In the genomic region with DNA sequence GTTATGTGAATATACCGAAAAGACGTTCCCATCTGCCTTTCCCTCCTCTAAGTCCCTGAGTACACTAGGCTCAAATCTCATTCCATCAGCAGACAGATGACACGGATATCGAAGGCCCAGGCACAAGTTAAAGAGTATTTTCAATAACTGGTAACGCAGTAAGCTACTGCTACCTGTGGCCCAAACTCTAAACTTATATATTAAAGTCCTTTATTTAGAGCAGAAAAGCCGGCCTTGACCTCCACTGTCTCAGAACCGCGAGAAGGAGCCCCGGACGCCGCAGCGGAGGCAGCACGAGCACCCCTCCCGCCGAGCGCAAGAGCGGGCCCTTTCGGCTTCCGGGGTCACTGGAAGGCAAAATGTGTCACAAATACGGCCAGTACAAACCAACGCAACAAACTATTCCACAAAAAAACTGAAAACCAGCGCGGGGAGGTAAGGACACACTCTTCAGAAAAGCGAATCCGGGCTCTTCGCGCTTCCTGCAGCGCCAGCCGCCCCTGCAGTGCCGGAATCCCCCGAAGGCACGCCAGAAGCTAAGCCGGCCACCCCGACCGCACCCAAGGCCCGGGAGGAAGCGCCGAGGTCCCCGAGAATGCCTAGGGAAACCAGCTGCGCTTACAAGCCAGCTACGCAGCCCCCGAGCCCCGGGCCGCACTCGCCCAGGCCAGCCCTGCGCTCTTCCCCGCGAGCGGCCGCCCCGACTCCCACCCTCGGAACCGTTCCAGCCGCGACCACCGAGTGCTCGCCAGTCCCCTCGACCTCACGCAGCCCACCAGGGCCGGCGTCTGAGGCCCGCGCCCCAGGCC, we compare ENCODE assay signal across 1 cellular context.
TF ChIP-seq lines count a peak whose summit lies in the region.

No MANE protein-coding gene starts in this region.

TF ChIP-seq in HepG2, 621 proteins besides CTCF, POLR2A, EP300 and RAD21 (continued from another document and continues in another):
- TF ChIP-seq, protein P1, sequence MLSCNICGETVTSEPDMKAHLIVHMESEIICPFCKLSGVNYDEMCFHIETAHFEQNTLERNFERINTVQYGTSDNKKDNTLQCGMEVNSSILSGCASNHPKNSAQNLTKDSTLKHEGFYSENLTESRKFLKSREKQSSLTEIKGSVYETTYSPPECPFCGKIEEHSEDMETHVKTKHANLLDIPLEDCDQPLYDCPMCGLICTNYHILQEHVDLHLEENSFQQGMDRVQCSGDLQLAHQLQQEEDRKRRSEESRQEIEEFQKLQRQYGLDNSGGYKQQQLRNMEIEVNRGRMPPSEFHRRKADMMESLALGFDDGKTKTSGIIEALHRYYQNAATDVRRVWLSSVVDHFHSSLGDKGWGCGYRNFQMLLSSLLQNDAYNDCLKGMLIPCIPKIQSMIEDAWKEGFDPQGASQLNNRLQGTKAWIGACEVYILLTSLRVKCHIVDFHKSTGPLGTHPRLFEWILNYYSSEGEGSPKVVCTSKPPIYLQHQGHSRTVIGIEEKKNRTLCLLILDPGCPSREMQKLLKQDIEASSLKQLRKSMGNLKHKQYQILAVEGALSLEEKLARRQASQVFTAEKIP (CRISPR knock-in tag; IDR thresholded peaks at IDR 0.05; ENCODE audit: borderline replicate concordance), result no peak
- TF ChIP-seq ZNF24 (IDR thresholded peaks at IDR 0.05) (no peak), ZKSCAN5 (CRISPR knock-in tag; IDR thresholded peaks at IDR 0.05) (0 out of 2 replicates have a peak, but pooled peaks have one; percentile 32), NAIF1 (CRISPR knock-in tag; IDR thresholded peaks at IDR 0.05; ENCODE audit: borderline replicate concordance) (0 out of 2 replicates have a peak, but pooled peaks have one; percentile 47), GLI4 (CRISPR knock-in tag; IDR thresholded peaks at IDR 0.05; ENCODE audit: borderline replicate concordance) (0 out of 2 replicates have a peak, but pooled peaks have one; percentile 78), TP53 (CRISPR knock-in tag; conservative IDR thresholded peaks at IDR 0.05) (no peak; the same call in 1 of the 2 replicates), ZNF781 (CRISPR knock-in tag; IDR thresholded peaks at IDR 0.05; ENCODE audit: borderline replicate concordance, not compliant biosample characterization) (peak; percentile 16), ZNF615 (CRISPR knock-in tag; IDR thresholded peaks at IDR 0.05; ENCODE audit: borderline replicate concordance) (peak; percentile 78; the same call in 1 of the 2 replicates), KLF13 (CRISPR knock-in tag; IDR thresholded peaks at IDR 0.05) (no peak), CBFB (CRISPR knock-in tag; IDR thresholded peaks at IDR 0.05) (no peak), SIN3A (IDR thresholded peaks at IDR 0.05; ENCODE audit: borderline replicate concordance, low read depth, low read length) (peak; percentile 69; the same call in 1 of the 2 replicates), ZNF605 (CRISPR knock-in tag; IDR thresholded peaks at IDR 0.05) (peak; percentile 20; the same call in 1 of the 2 replicates), ZNF343 (CRISPR knock-in tag; IDR thresholded peaks at IDR 0.05) (peak; percentile 84; the same call in 1 of the 2 replicates), ZEB1 (IDR thresholded peaks at IDR 0.05; ENCODE audit: insufficient replicate concordance, low read depth) (no peak), SYNCRIP (IDR thresholded peaks at IDR 0.05; ENCODE audit: insufficient read depth, low read depth, low read length) (no peak), FOXO1 (CRISPR knock-in tag; IDR thresholded peaks at IDR 0.05) (no peak), CEBPB (IDR thresholded peaks at IDR 0.05; ENCODE audit: borderline replicate concordance, low read depth, low read length) (no peak), ELF3 (CRISPR knock-in tag; IDR thresholded peaks at IDR 0.05) (0 out of 2 replicates have a peak, but pooled peaks have one; percentile 9), ZNF383 (CRISPR knock-in tag; IDR thresholded peaks at IDR 0.05; ENCODE audit: borderline replicate concordance) (no peak), TAF15 (IDR thresholded peaks at IDR 0.05; ENCODE audit: low read depth, low read length, poor library complexity, severe bottlenecking) (peak; percentile 1), HNRNPLL (IDR thresholded peaks at IDR 0.05; ENCODE audit: low read depth, low read length, poor library complexity, severe bottlenecking) (no peak), ZNF792 (CRISPR knock-in tag; IDR thresholded peaks at IDR 0.05) (0 out of 2 replicates have a peak, but pooled peaks have one; percentile 15), ZBTB7B (CRISPR knock-in tag; IDR thresholded peaks at IDR 0.05) (peak; percentile 24; the same call in 1 of the 2 replicates), MTA3 (CRISPR knock-in tag; IDR thresholded peaks at IDR 0.05) (no peak), NPAS2 (CRISPR knock-in tag; IDR thresholded peaks at IDR 0.05; ENCODE audit: borderline replicate concordance) (no peak), ZNF235 (CRISPR knock-in tag; IDR thresholded peaks at IDR 0.05; ENCODE audit: borderline replicate concordance) (peak; percentile 12; the same call in 1 of the 2 replicates), KDM4B (CRISPR knock-in tag; IDR thresholded peaks at IDR 0.05) (peak; percentile 41; the same call in 1 of the 2 replicates), HES4 (CRISPR knock-in tag; IDR thresholded peaks at IDR 0.05; ENCODE audit: borderline replicate concordance) (peak; percentile 88), ELF1 (CRISPR knock-in tag; IDR thresholded peaks at IDR 0.05) (peak; percentile 55; the same call in 1 of the 2 replicates), SMAD9 (CRISPR knock-in tag; IDR thresholded peaks at IDR 0.05) (no peak), SALL1 (CRISPR knock-in tag; IDR thresholded peaks at IDR 0.05) (0 out of 2 replicates have a peak, but pooled peaks have one; percentile 52), TBX2 (CRISPR knock-in tag; IDR thresholded peaks at IDR 0.05; ENCODE audit: borderline replicate concordance) (no peak), PAWR (CRISPR knock-in tag; IDR thresholded peaks at IDR 0.05; ENCODE audit: borderline replicate concordance) (peak; percentile 60; the same call in 1 of the 2 replicates), ZNF747 (CRISPR knock-in tag; IDR thresholded peaks at IDR 0.05; ENCODE audit: borderline replicate concordance) (no peak; the same call in 1 of the 2 replicates), ZNF124 (CRISPR knock-in tag; IDR thresholded peaks at IDR 0.05) (no peak), ZFAT (CRISPR knock-in tag; conservative IDR thresholded peaks at IDR 0.05) (peak; percentile 26; the same call in 1 of the 2 replicates), GZF1 (CRISPR knock-in tag; IDR thresholded peaks at IDR 0.05) (0 out of 2 replicates have a peak, but pooled peaks have one; percentile 28), HIVEP1 (CRISPR knock-in tag; IDR thresholded peaks at IDR 0.05) (0 out of 2 replicates have a peak, but pooled peaks have one; percentile 20), ZSCAN20 (CRISPR knock-in tag; IDR thresholded peaks at IDR 0.05; ENCODE audit: borderline replicate concordance) (0 out of 2 replicates have a peak, but pooled peaks have one; percentile 34)
- TF ChIP-seq, protein P2, sequence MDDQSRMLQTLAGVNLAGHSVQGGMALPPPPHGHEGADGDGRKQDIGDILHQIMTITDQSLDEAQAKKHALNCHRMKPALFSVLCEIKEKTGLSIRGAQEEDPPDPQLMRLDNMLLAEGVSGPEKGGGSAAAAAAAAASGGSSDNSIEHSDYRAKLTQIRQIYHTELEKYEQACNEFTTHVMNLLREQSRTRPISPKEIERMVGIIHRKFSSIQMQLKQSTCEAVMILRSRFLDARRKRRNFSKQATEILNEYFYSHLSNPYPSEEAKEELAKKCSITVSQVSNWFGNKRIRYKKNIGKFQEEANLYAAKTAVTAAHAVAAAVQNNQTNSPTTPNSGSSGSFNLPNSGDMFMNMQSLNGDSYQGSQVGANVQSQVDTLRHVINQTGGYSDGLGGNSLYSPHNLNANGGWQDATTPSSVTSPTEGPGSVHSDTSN (CRISPR knock-in tag; IDR thresholded peaks at IDR 0.05; ENCODE audit: borderline replicate concordance), result 0 out of 2 replicates have a peak, but pooled peaks have one; percentile 26
- TF ChIP-seq, protein P3, sequence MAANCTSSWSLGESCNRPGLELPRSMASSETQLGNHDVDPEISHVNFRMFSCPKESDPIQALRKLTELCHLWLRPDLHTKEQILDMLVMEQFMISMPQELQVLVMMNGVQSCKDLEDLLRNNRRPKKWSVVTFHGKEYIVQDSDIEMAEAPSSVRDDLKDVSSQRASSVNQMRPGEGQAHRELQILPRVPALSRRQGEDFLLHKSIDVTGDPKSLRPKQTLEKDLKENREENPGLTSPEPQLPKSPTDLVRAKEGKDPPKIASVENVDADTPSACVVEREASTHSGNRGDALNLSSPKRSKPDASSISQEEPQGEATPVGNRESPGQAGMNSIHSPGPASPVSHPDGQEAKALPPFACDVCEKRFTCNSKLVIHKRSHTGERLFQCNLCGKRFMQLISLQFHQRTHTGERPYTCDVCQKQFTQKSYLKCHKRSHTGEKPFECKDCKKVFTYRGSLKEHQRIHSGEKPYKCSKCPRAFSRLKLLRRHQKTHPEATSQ (CRISPR knock-in tag; IDR thresholded peaks at IDR 0.05; ENCODE audit: borderline replicate concordance), result no peak
- TF ChIP-seq, protein P4, sequence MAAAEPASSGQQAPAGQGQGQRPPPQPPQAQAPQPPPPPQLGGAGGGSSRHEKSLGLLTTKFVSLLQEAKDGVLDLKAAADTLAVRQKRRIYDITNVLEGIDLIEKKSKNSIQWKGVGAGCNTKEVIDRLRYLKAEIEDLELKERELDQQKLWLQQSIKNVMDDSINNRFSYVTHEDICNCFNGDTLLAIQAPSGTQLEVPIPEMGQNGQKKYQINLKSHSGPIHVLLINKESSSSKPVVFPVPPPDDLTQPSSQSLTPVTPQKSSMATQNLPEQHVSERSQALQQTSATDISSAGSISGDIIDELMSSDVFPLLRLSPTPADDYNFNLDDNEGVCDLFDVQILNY (CRISPR knock-in tag; conservative IDR thresholded peaks at IDR 0.05), result no peak
- TF ChIP-seq, protein P5, sequence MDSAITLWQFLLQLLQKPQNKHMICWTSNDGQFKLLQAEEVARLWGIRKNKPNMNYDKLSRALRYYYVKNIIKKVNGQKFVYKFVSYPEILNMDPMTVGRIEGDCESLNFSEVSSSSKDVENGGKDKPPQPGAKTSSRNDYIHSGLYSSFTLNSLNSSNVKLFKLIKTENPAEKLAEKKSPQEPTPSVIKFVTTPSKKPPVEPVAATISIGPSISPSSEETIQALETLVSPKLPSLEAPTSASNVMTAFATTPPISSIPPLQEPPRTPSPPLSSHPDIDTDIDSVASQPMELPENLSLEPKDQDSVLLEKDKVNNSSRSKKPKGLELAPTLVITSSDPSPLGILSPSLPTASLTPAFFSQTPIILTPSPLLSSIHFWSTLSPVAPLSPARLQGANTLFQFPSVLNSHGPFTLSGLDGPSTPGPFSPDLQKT (CRISPR knock-in tag; IDR thresholded peaks at IDR 0.05; ENCODE audit: borderline replicate concordance), result 0 out of 2 replicates have a peak, but pooled peaks have one; percentile 20
- TF ChIP-seq, protein P6, sequence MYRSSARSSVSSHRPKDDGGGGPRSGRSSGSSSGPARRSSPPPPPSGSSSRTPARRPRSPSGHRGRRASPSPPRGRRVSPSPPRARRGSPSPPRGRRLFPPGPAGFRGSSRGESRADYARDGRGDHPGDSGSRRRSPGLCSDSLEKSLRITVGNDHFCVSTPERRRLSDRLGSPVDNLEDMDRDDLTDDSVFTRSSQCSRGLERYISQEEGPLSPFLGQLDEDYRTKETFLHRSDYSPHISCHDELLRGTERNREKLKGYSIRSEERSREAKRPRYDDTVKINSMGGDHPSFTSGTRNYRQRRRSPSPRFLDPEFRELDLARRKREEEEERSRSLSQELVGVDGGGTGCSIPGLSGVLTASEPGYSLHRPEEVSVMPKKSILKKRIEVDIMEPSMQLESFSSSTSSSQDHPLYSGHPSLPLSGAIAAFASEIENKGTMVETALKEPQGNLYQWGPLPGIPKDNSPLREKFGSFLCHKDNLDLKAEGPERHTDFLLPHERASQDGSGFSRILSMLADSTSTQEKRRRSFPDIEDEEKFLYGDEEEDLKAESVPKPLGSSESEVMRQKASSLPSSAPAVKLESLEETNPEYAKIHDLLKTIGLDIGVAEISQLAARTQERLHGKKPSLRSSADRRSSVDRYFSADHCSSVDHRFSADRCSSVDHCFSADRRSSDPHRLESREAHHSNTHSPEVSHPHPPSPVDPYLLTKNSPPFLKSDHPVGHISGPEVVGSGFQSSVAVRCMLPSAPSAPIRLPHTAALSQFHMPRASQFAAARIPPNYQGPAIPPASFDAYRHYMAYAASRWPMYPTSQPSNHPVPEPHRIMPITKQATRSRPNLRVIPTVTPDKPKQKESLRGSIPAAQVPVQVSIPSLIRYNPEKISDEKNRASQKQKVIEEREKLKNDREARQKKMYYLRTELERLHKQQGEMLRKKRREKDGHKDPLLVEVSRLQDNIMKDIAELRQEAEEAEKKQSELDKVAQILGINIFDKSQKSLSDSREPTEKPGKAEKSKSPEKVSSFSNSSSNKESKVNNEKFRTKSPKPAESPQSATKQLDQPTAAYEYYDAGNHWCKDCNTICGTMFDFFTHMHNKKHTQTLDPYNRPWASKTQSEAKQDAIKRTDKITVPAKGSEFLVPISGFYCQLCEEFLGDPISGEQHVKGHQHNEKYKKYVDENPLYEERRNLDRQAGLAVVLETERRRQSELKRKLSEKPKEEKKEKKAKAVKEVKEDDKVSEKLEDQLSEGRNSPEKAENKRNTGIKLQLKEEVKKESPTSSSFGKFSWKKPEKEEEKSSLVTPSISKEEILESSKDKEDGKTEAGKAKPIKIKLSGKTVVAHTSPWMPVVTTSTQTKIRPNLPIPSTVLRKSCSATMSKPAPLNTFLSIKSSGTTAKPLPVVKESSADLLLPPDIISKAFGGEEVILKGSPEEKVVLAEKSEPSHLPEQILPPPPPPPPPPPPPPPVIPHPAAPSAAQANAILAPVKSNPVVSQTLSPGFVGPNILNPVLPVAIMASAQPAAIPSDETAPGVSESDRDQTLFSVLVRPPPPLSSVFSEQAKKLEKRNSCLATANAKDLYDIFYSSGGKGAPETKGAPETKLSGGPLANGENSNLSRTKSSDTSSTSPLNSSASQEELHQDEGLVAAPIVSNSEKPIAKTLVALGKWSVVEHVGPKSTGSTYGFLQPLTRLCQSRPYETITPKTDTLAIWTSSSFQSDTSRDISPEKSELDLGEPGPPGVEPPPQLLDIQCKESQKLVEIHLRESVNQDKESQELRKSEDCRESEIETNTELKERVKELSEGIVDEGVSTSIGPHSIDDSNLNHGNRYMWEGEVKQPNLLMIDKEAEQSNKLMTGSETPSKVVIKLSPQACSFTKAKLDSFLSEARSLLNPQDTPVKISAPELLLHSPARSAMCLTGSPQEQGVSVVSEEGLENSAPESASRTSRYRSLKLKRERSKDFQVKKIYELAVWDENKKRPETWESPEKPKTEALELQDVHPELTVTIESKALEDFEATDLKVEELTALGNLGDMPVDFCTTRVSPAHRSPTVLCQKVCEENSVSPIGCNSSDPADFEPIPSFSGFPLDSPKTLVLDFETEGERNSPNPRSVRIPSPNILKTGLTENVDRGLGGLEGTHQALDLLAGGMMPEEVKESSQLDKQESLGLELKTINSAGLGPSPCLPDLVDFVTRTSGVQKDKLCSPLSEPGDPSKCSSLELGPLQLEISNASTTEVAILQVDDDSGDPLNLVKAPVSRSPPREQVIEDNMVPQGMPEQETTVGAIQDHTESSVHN (CRISPR knock-in tag; IDR thresholded peaks at IDR 0.05), result no peak
- TF ChIP-seq, protein P7, sequence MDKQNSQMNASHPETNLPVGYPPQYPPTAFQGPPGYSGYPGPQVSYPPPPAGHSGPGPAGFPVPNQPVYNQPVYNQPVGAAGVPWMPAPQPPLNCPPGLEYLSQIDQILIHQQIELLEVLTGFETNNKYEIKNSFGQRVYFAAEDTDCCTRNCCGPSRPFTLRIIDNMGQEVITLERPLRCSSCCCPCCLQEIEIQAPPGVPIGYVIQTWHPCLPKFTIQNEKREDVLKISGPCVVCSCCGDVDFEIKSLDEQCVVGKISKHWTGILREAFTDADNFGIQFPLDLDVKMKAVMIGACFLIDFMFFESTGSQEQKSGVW (CRISPR knock-in tag; IDR thresholded peaks at IDR 0.05; ENCODE audit: borderline replicate concordance), result peak; percentile 49; the same call in 1 of the 2 replicates
